Comparison of ENCODE assay signal across 11 cellular contexts in genomic region chr2:96962567-96963203, GRCh38. TPM values are rescaled to one million over a fixed set of nuclear protein-coding genes. Genes with fewer than 3 reads are reported as not detected.
DNase-seq lines count a peak whose midpoint lies in the region; ATAC-seq and TF ChIP-seq lines count a peak whose summit lies in the region.
"Had no signal": no experiment of that assay in that cellular context is flagged by ENCODE, and none has a peak within 500 bp of the region (broad histone marks: within the 10 kb centered on the region; RNA-seq: fewer than 3 reads in every experiment).

No MANE protein-coding gene starts in this region.

- TF ChIP-seq CTCF in GM12865 (IDR thresholded peaks at IDR 0.05; ENCODE audit: insufficient read depth, low read depth, low read length, missing control alignments) (no peak), hepatocyte (IDR thresholded peaks at IDR 0.05; ENCODE audit: poor library complexity) (no peak)

- peak overlapping the region; percentile 79 for H3K4me3 Mint-ChIP-seq in activated naive CD8-positive, alpha-beta T cell treated with anti-CD3 and anti-CD28 coated beads, Interleukin-2, amount 10 ng/mL, durations not matched to agents 7 days and 5 days
- H3K4me3 Mint-ChIP-seq: dendritic cell treated with granulocyte-macrophage colony-stimulating factor and Interleukin-4, amounts not matched to agents 40 ng/mL and 50 ng/mL, for 4 days had no signal

- H3K4me3 ChIP-seq in GM12865 (ENCODE audit: low read depth, low read length), result no peak overlapping the region
- H3K4me3 ChIP-seq in hepatocyte, result no peak overlapping the region

- H2AFZ ChIP-seq in hepatocyte, result no peak overlapping the region

- no peaks in the 10 kb centered on the region for H4K20me1 ChIP-seq in hepatocyte (ENCODE audit: insufficient read depth, poor library complexity, severe bottlenecking)

- no peaks in the 10 kb centered on the region for H3K9me3 Mint-ChIP-seq in activated naive CD8-positive, alpha-beta T cell treated with anti-CD3 and anti-CD28 coated beads, Interleukin-2, amount 10 ng/mL, durations not matched to agents 7 days and 5 days
- H3K9me3 Mint-ChIP-seq: dendritic cell treated with granulocyte-macrophage colony-stimulating factor and Interleukin-4, amounts not matched to agents 40 ng/mL and 50 ng/mL, for 4 days had no signal

- peaks cover 3% of the 10 kb centered on the region for H3K36me3 Mint-ChIP-seq in activated naive CD8-positive, alpha-beta T cell treated with anti-CD3 and anti-CD28 coated beads, Interleukin-2, amount 10 ng/mL, durations not matched to agents 7 days and 5 days

- H3K4me1 ChIP-seq in hepatocyte (ENCODE audit: insufficient read depth), result no peaks in the 10 kb centered on the region

- ATAC-seq in activated CD4-positive, CD25-positive, alpha-beta regulatory T cell treated with anti-CD3 and anti-CD28 coated beads, Interleukin-2, amount 50 U/mL, for 24 hours, result peak; percentile 62 to 71
- ATAC-seq in activated naive CD8-positive, alpha-beta T cell treated with anti-CD3 and anti-CD28 coated beads, Interleukin-2, amount 10 ng/mL, durations not matched to agents 7 days and 5 days (ENCODE audit: low read depth), result peak; percentile 76
- ATAC-seq in GM19395 (IDR thresholded peaks at IDR 0.05; ENCODE audit: unreplicated experiment), result no peak

- POLR2A ChIA-PET in activated naive CD8-positive, alpha-beta T cell treated with anti-CD3 and anti-CD28 coated beads, Interleukin-2, amount 10 ng/mL, durations not matched to agents 7 days and 5 days (lab: Charles Lee), result interaction anchor here (0.6 to 5.1 kb wide), 16 partner anchors 8 to 199 kb away, joined by 3 to 53 read pairs (median 4); partner anchors contain the start of genes ANKRD36, ANKRD39 and CNNM3

- no peak overlapping the region for H3K27ac ChIP-seq in hepatocyte
- H3K27ac ChIP-seq: HL-60 had no signal

- no peaks in the 10 kb centered on the region for H3K79me2 ChIP-seq in hepatocyte

- peak; percentile 30 for DNase-seq in GM12865 (ENCODE audit: low read depth)
- peak; percentile 78 for DNase-seq in activated naive CD8-positive, alpha-beta T cell treated with anti-CD3 and anti-CD28 coated beads, Interleukin-2, amount 10 ng/mL, durations not matched to agents 7 days and 5 days
- DNase-seq in stimulated activated CD4-positive, alpha-beta T cell treated with anti-CD3 and anti-CD28 coated beads, TNF-alpha, amount 100 ng/mL, for 4 hours (ENCODE audit: low read depth in 3 of 3), result peak in 2 of 3 experiments; percentile 30 to 70
- DNase-seq in amniotic stem cell (lab: John Stamatoyannopoulos, UW), result no peak
- no peak for DNase-seq in NCI-H187 treated with DMSO at 0.1 percent for 48 hours (lab: John Stamatoyannopoulos, UW)
- DNase-seq in hepatocyte (ENCODE audit: low spot score), result no peak
- DNase-seq: EL had no signal

- no peak overlapping the region for H3K4me2 ChIP-seq in hepatocyte

- H3K36me3 ChIP-seq in hepatocyte (replicated peaks; ENCODE audit: insufficient read depth, low read depth), result no peaks in the 10 kb centered on the region

- WGBS in hepatocyte (ENCODE audit: low lambda C conversion rate, missing lambda C conversion rate), result 69% methylated on average over 10 of the region's 10 CpGs

- H3K9me2 ChIP-seq in hepatocyte (replicated peaks; ENCODE audit: insufficient read depth), result no peaks in the 10 kb centered on the region

- no peaks in the 10 kb centered on the region for H3K27me3 ChIP-seq in hepatocyte

- no peaks in the 10 kb centered on the region for H3K27me3 Mint-ChIP-seq in activated naive CD8-positive, alpha-beta T cell treated with anti-CD3 and anti-CD28 coated beads, Interleukin-2, amount 10 ng/mL, durations not matched to agents 7 days and 5 days

- no peaks in the 10 kb centered on the region for H3K9me3 ChIP-seq in hepatocyte (ENCODE audit: low read depth)

- peaks cover 77% of the 10 kb centered on the region for H3K4me1 Mint-ChIP-seq in activated naive CD8-positive, alpha-beta T cell treated with anti-CD3 and anti-CD28 coated beads, Interleukin-2, amount 10 ng/mL, durations not matched to agents 7 days and 5 days

- peak overlapping the region; percentile 98 for H3K27ac Mint-ChIP-seq in activated naive CD8-positive, alpha-beta T cell treated with anti-CD3 and anti-CD28 coated beads, Interleukin-2, amount 10 ng/mL, durations not matched to agents 7 days and 5 days
- H3K27ac Mint-ChIP-seq: dendritic cell treated with granulocyte-macrophage colony-stimulating factor and Interleukin-4, amounts not matched to agents 40 ng/mL and 50 ng/mL, for 4 days had no signal

RNA-seq across cellular contexts. Expression of gene FAM178B, which starts 23.7 kb away (rescaled TPM):
- under 1 TPM; 0.75 to 0.94 TPM for total RNA-seq in activated naive CD8-positive, alpha-beta T cell treated with anti-CD3 and anti-CD28 coated beads, Interleukin-2, amount 10 ng/mL, durations not matched to agents 7 days and 5 days
- total RNA-seq in hepatocyte, result not detected in 2 replicates
- 1.6 and 2.6 TPM in 2 replicates for polyA plus RNA-seq in hepatocyte

Comparison
In these comparisons a context has a peak if more than half of its experiments do, and no peak if none do; other contexts are left out.
1. DNase-seq: peak in GM12865 (single experiment), activated naive CD8-positive, alpha-beta T cell treated with anti-CD3 and anti-CD28 coated beads, Interleukin-2, amount 10 ng/mL, durations not matched to agents 7 days and 5 days (single experiment) and stimulated activated CD4-positive, alpha-beta T cell treated with anti-CD3 and anti-CD28 coated beads, TNF-alpha, amount 100 ng/mL, for 4 hours (2 of 3); none in amniotic stem cell (single experiment), NCI-H187 treated with DMSO at 0.1 percent for 48 hours (single experiment) and hepatocyte (single experiment).